In genomic region chr14:91177073-91177796, GRCh38 we compare ENCODE assay signal across 9 cellular contexts.
A peak's percentile ranks its signal among the peaks of the same experiment; 100 is the strongest.
DNase-seq lines count a peak whose midpoint lies in the region; ATAC-seq and TF ChIP-seq lines count a peak whose summit lies in the region.
"Had no signal": no experiment of that assay in that cellular context is flagged by ENCODE, and none has a peak within 500 bp of the region (broad histone marks: within the 10 kb centered on the region; RNA-seq: fewer than 3 reads in every experiment).

No MANE protein-coding gene starts in this region.

- TF ChIP-seq EP300 in SK-N-SH (IDR thresholded peaks at IDR 0.05; ENCODE audit: borderline replicate concordance in 1 of 2, low read depth in 1 of 2, low read length in 1 of 2), result no peak

- peak overlapping the region in 1 of 2 experiments; percentile 71; a peak in 2 of 4 replicates for H3K27ac ChIP-seq in SK-N-SH (ENCODE audit: low read depth in 2 of 2, low read length in 1 of 2)
- H3K27ac ChIP-seq: BLaER1 treated with 17β-estradiol and CSF1 and Interleukin-3, amounts not matched to agents 10 nM and 100 nM had no signal

- CTCF ChIA-PET in SK-N-SH (lab: Yijun Ruan, JAX), result interaction anchor here (0.6 to 13.2 kb wide), 44 partner anchors 8 to 878 kb away, joined by 3 to 391 read pairs (median 4); partner anchors contain the start of genes CCDC88C and GPR68
- CTCF ChIA-PET in activated naive CD4-positive, alpha-beta T cell treated with anti-CD3 and anti-CD28 coated beads for 36 hours (lab: Charles Lee), result interaction anchor here (0.6 to 10.7 kb wide), 47 partner anchors 9 to 348 kb away, joined by 3 to 215 read pairs (median 4); partner anchors contain the start of genes DGLUCY and RPS6KA5

- intact Hi-C loops in activated naive CD4-positive, alpha-beta T cell treated with anti-CD3 and anti-CD28 coated beads for 36 hours (cut with micrococcal nuclease), result loop anchor here (1.0 kb wide), 6 partner anchors 51 to 241 kb away; no protein-coding TSS in a partner anchor
- intact Hi-C loops in Right ventricle myocardium superior (cut with DNase I), result loop anchor here (5.0 to 10.0 kb wide), 2 partner anchors 122 to 275 kb away; no protein-coding TSS in a partner anchor

- H3K27me3 Mint-ChIP-seq in activated naive CD4-positive, alpha-beta T cell treated with anti-CD3 and anti-CD28 coated beads for 36 hours (ENCODE audit: low read depth), result no peaks in the 10 kb centered on the region

- H3K27ac Mint-ChIP-seq in activated naive CD4-positive, alpha-beta T cell treated with anti-CD3 and anti-CD28 coated beads for 36 hours, result peak overlapping the region; percentile 58

- 57% methylated on average over 10 of the region's 10 CpGs for WGBS in SK-N-SH (ENCODE audit: low lambda C conversion rate)

- H3K9me3 Mint-ChIP-seq in activated naive CD4-positive, alpha-beta T cell treated with anti-CD3 and anti-CD28 coated beads for 36 hours, result no peaks in the 10 kb centered on the region

- H4K20me1 ChIP-seq in SK-N-SH (ENCODE audit: insufficient read depth), result no peaks in the 10 kb centered on the region

- peaks cover 9% of the 10 kb centered on the region for H3K4me1 Mint-ChIP-seq in activated naive CD4-positive, alpha-beta T cell treated with anti-CD3 and anti-CD28 coated beads for 36 hours (ENCODE audit: low read depth)

- H3K9me2 ChIP-seq in SK-N-SH, result no peaks in the 10 kb centered on the region

- DNase-seq in NK-92 treated with Interleukin-12 subunit alpha and Interleukin-12 subunit beta, amount 100 ng/mL, for 24 hours (lab: John Stamatoyannopoulos, UW), result peak; percentile 36
- DNase-seq in NK-92 (lab: John Stamatoyannopoulos, UW; ENCODE audit: unreplicated experiment) (no peak), MV-4-11 (lab: John Stamatoyannopoulos, UW) (peak; percentile 52), SK-N-SH (peak; percentile 67), Right ventricle myocardium superior (peak; percentile 58), retina (peak; percentile 62)
- peak; percentile 84 for DNase-seq in activated naive CD4-positive, alpha-beta T cell treated with anti-CD3 and anti-CD28 coated beads for 36 hours

- no peak overlapping the region for H3K4me3 Mint-ChIP-seq in activated naive CD4-positive, alpha-beta T cell treated with anti-CD3 and anti-CD28 coated beads for 36 hours

- no peaks in the 10 kb centered on the region for H3K36me3 ChIP-seq in SK-N-SH (replicated peaks in 1 of 2; ENCODE audit: control insufficient read depth in 1 of 2, insufficient read depth in 2 of 2, low read length in 1 of 2)

- no peaks in the 10 kb centered on the region for H3K27me3 ChIP-seq in SK-N-SH (ENCODE audit: insufficient read depth)
- H3K27me3 ChIP-seq: BLaER1 treated with 17β-estradiol and CSF1 and Interleukin-3, amounts not matched to agents 10 nM and 100 nM had no signal

- H3K9ac ChIP-seq in SK-N-SH, result no peak overlapping the region

- H3K79me2 ChIP-seq in SK-N-SH (ENCODE audit: insufficient read depth), result no peaks in the 10 kb centered on the region

- no peak overlapping the region for H2AFZ ChIP-seq in SK-N-SH (ENCODE audit: low read depth)

- no peak overlapping the region for H3K4me2 ChIP-seq in SK-N-SH
- H3K4me2 ChIP-seq: BLaER1 treated with 17β-estradiol and CSF1 and Interleukin-3, amounts not matched to agents 10 nM and 100 nM had no signal

- no peak overlapping the region; a peak in 1 of 4 replicates for H3K4me3 ChIP-seq in SK-N-SH (ENCODE audit: low read depth in 2 of 2, low read length in 1 of 2)
- H3K4me3 ChIP-seq: BLaER1 treated with 17β-estradiol and CSF1 and Interleukin-3, amounts not matched to agents 10 nM and 100 nM had no signal

- POLR2A ChIA-PET in SK-N-SH (lab: Yijun Ruan, JAX), result interaction anchor here (1.5 kb wide), 1 partner anchor 108 kb away, joined by 13 read pairs; no protein-coding TSS in a partner anchor

- H3F3A ChIP-seq in SK-N-SH (replicated peaks; ENCODE audit: insufficient read depth), result peaks cover 4% of the 10 kb centered on the region

- peaks cover 17% of the 10 kb centered on the region for H3K36me3 Mint-ChIP-seq in activated naive CD4-positive, alpha-beta T cell treated with anti-CD3 and anti-CD28 coated beads for 36 hours (ENCODE audit: low read depth)

- ATAC-seq in Right ventricle myocardium superior (ENCODE audit: poor library complexity) (peak; percentile 47), GM18870 (IDR thresholded peaks at IDR 0.05; ENCODE audit: unreplicated experiment) (no peak)

- peak; percentile 86 for TF ChIP-seq CTCF in SK-N-SH (IDR thresholded peaks at IDR 0.05)

- no peaks in the 10 kb centered on the region for H3K9me3 ChIP-seq in SK-N-SH
- H3K9me3 ChIP-seq: BLaER1 treated with 17β-estradiol and CSF1 and Interleukin-3, amounts not matched to agents 10 nM and 100 nM had no signal

- peaks cover 0 to 10% of the 10 kb centered on the region in 2 experiments; a peak in 1 of 4 replicates for H3K4me1 ChIP-seq in SK-N-SH (ENCODE audit: control insufficient read depth in 1 of 2, insufficient read depth in 2 of 2, low read depth in 1 of 2, low read length in 1 of 2)
- H3K4me1 ChIP-seq: BLaER1 treated with 17β-estradiol and CSF1 and Interleukin-3, amounts not matched to agents 10 nM and 100 nM had no signal

- peak; percentile 96 for TF ChIP-seq RAD21 in SK-N-SH (IDR thresholded peaks at IDR 0.05; ENCODE audit: low read length)

TF ChIP-seq in SK-N-SH, 30 proteins besides CTCF, POLR2A, EP300 and RAD21:
- TF ChIP-seq MXI1 (IDR thresholded peaks at IDR 0.05; ENCODE audit: low read depth, low read length), result no peak; the same call in 1 of the 2 replicates
- TF ChIP-seq SMC3 (IDR thresholded peaks at IDR 0.05; ENCODE audit: low read depth, low read length), result peak; percentile 94
- peak; percentile 36; the same call in 1 of the 2 replicates for TF ChIP-seq RCOR1 (IDR thresholded peaks at IDR 0.05; ENCODE audit: low read length)
TF ChIP-seq in SK-N-SH: peak in this region for 2.
